13 cellular contexts compared by ENCODE assay signal in genomic region chr14:39492267-39492666, GRCh38.
DNase-seq lines count a peak whose midpoint lies in the region; ATAC-seq and TF ChIP-seq lines count a peak whose summit lies in the region.
"Had no signal": no experiment of that assay in that cellular context is flagged by ENCODE, and none has a peak within 500 bp of the region (broad histone marks: within the 10 kb centered on the region; RNA-seq: fewer than 3 reads in every experiment).

No MANE protein-coding gene starts in this region.

- H3K27ac ChIP-seq in HCT116 (ENCODE audit: low read depth, low read length): no peak overlapping the region
- H3K27ac ChIP-seq in left ventricle myocardium inferior (replicated peaks): peak overlapping the region; percentile 33
- H3K27ac ChIP-seq: BLaER1 had no signal

- H2AFZ ChIP-seq in HCT116 (ENCODE audit: low read depth, low read length, poor library complexity, severe bottlenecking): peak overlapping the region; percentile 73

- TF ChIP-seq CTCF in HCT116 (IDR thresholded peaks at IDR 0.05 in 2 of 3, conservative IDR thresholded peaks at IDR 0.05 in 1 of 3; ENCODE audit: borderline replicate concordance in 1 of 3, insufficient read depth in 1 of 3, low read depth in 2 of 3, low read length in 2 of 3) (no peak), left ventricle myocardium inferior (IDR thresholded peaks at IDR 0.05; ENCODE audit: borderline replicate concordance) (no peak)

- peak; percentile 78 for DNase-seq in A172 (ENCODE audit: low spot score)
- DNase-seq in HCT116 (ENCODE audit: low read depth, low spot score): no peak
- peak; percentile 27 for DNase-seq in amniotic stem cell (lab: John Stamatoyannopoulos, UW)
- no peak for DNase-seq in left ventricle myocardium inferior
- no peak for DNase-seq in activated naive CD4-positive, alpha-beta T cell treated with anti-CD3 and anti-CD28 coated beads for 36 hours
- no peak for DNase-seq in mesenteric fat pad (ENCODE audit: low spot score)
- DNase-seq: activated naive CD4-positive, alpha-beta T cell treated with anti-CD3 and anti-CD28 coated beads, Interleukin-2, amount 10 ng/mL, durations not matched to agents 7 days and 5 days; NCI-H1092; stimulated activated naive CD4-positive, alpha-beta T cell treated with Interleukin-2 at 50 U/mL for 16 hours had no signal

- H3K4me2 ChIP-seq in HCT116 (ENCODE audit: low read length): peak overlapping the region; percentile 43
- H3K4me2 ChIP-seq: BLaER1 had no signal

- RAD21 ChIA-PET in HCT116 (lab: Charles Lee; ENCODE audit: low non-redundant PET in 1 of 2, low total read pairs in 2 of 2, uncharacterized antibody in 2 of 2, unreplicated experiment in 2 of 2): no interaction called here

- H3K79me2 ChIP-seq in HCT116 (ENCODE audit: insufficient read depth, low read length): no peaks in the 10 kb centered on the region

- POLR2A ChIA-PET in HCT116 (lab: Charles Lee): no interaction called here

- peaks cover 0 to 16% of the 10 kb centered on the region in 2 experiments; a peak in 3 of 4 replicates for H3K4me1 ChIP-seq in HCT116 (ENCODE audit: control insufficient read depth in 1 of 2, insufficient read depth in 2 of 2, low read length in 2 of 2)
- H3K4me1 ChIP-seq in left ventricle myocardium inferior: peaks cover 18% of the 10 kb centered on the region

- CTCF ChIA-PET in HCT116 (lab: Charles Lee): no interaction called here
- CTCF ChIA-PET in activated naive CD4-positive, alpha-beta T cell treated with anti-CD3 and anti-CD28 coated beads for 36 hours (lab: Charles Lee): no interaction called here

- TF ChIP-seq RAD21 in HCT116 (IDR thresholded peaks at IDR 0.05; ENCODE audit: low read depth): no peak

- intact Hi-C loops in HCT116 (cut with micrococcal nuclease): loop anchor here (5.0 kb wide), 1 partner anchor 450 kb away; no protein-coding TSS in a partner anchor
- intact Hi-C loops in left ventricle myocardium inferior (cut with micrococcal nuclease): no loop called here
- intact Hi-C loops in activated naive CD4-positive, alpha-beta T cell treated with anti-CD3 and anti-CD28 coated beads for 36 hours (cut with micrococcal nuclease): loop anchor here (5.0 kb wide), 1 partner anchor 495 kb away; no protein-coding TSS in a partner anchor

- peaks cover 11% of the 10 kb centered on the region for H3K9me3 Mint-ChIP-seq in activated naive CD4-positive, alpha-beta T cell treated with anti-CD3 and anti-CD28 coated beads for 36 hours

- H4K20me1 ChIP-seq in HCT116 (ENCODE audit: insufficient read depth): no peaks in the 10 kb centered on the region
- H4K20me1 ChIP-seq: BLaER1 had no signal

- TF ChIP-seq POLR2A in HCT116 (IDR thresholded peaks at IDR 0.05; ENCODE audit: borderline replicate concordance, extremely low read depth, insufficient read depth, insufficient read length): no peak

- no peaks in the 10 kb centered on the region for H3K36me3 ChIP-seq in HCT116 (ENCODE audit: control insufficient read depth in 1 of 2, insufficient read depth in 2 of 2, low read length in 2 of 2)
- no peaks in the 10 kb centered on the region for H3K36me3 ChIP-seq in left ventricle myocardium inferior
- H3K36me3 ChIP-seq: BLaER1 had no signal

- H3K9ac ChIP-seq in HCT116 (ENCODE audit: low read length): no peak overlapping the region
- H3K9ac ChIP-seq: BLaER1 had no signal

- H3K4me3 ChIP-seq in HCT116 (replicated peaks in 1 of 2; ENCODE audit: low read depth in 1 of 2, low read length in 2 of 2) (no peak overlapping the region), left ventricle myocardium inferior (no peak overlapping the region)
- H3K4me3 ChIP-seq: BLaER1 had no signal

- H3K27me3 ChIP-seq in HCT116 (ENCODE audit: insufficient read depth, low read length) (no peaks in the 10 kb centered on the region), left ventricle myocardium inferior (ENCODE audit: low read depth) (no peaks in the 10 kb centered on the region)
- H3K27me3 ChIP-seq: BLaER1 had no signal

- H3K9me2 ChIP-seq in HCT116 (ENCODE audit: insufficient read depth): no peaks in the 10 kb centered on the region

- H3K9me3 ChIP-seq in HCT116 (ENCODE audit: control insufficient read depth in 1 of 2, insufficient read depth in 1 of 2, low read depth in 1 of 2, low read length in 2 of 2): no peaks in the 10 kb centered on the region
- peaks cover 5% of the 10 kb centered on the region for H3K9me3 ChIP-seq in left ventricle myocardium inferior (replicated peaks)

- no peaks in the 10 kb centered on the region for H3K4me1 Mint-ChIP-seq in activated naive CD4-positive, alpha-beta T cell treated with anti-CD3 and anti-CD28 coated beads for 36 hours (ENCODE audit: low read depth)
- H3K4me1 Mint-ChIP-seq: activated naive CD4-positive, alpha-beta T cell treated with anti-CD3 and anti-CD28 coated beads, Interleukin-2, amount 10 ng/mL, durations not matched to agents 7 days and 5 days had no signal

- ATAC-seq in HCT116 (peak; percentile 65; the same call in 1 of the 2 replicates), HG02840 (IDR thresholded peaks at IDR 0.05; ENCODE audit: low FRiP score, unreplicated experiment) (no peak), GM19351 (IDR thresholded peaks at IDR 0.05; ENCODE audit: unreplicated experiment) (no peak)
- ATAC-seq: Panc1 had no signal

- no peak overlapping the region for H3K4me3 Mint-ChIP-seq in activated naive CD4-positive, alpha-beta T cell treated with anti-CD3 and anti-CD28 coated beads for 36 hours
- H3K4me3 Mint-ChIP-seq: activated naive CD4-positive, alpha-beta T cell treated with anti-CD3 and anti-CD28 coated beads, Interleukin-2, amount 10 ng/mL, durations not matched to agents 7 days and 5 days had no signal

- no TSS peak for BruUV-seq in HCT116 (replicated peaks; lab: Mats Ljungman, UMichigan)

- no peaks in the 10 kb centered on the region for H3K27me3 Mint-ChIP-seq in activated naive CD4-positive, alpha-beta T cell treated with anti-CD3 and anti-CD28 coated beads for 36 hours (ENCODE audit: low read depth)
- H3K27me3 Mint-ChIP-seq: activated naive CD4-positive, alpha-beta T cell treated with anti-CD3 and anti-CD28 coated beads, Interleukin-2, amount 10 ng/mL, durations not matched to agents 7 days and 5 days had no signal

- H3K36me3 Mint-ChIP-seq in activated naive CD4-positive, alpha-beta T cell treated with anti-CD3 and anti-CD28 coated beads for 36 hours (ENCODE audit: low read depth): peaks cover 4% of the 10 kb centered on the region
- H3K36me3 Mint-ChIP-seq: activated naive CD4-positive, alpha-beta T cell treated with anti-CD3 and anti-CD28 coated beads, Interleukin-2, amount 10 ng/mL, durations not matched to agents 7 days and 5 days had no signal

- H3K27ac Mint-ChIP-seq in activated naive CD4-positive, alpha-beta T cell treated with anti-CD3 and anti-CD28 coated beads for 36 hours: no peak overlapping the region
- H3K27ac Mint-ChIP-seq: activated naive CD4-positive, alpha-beta T cell treated with anti-CD3 and anti-CD28 coated beads, Interleukin-2, amount 10 ng/mL, durations not matched to agents 7 days and 5 days had no signal

TF ChIP-seq in HCT116, 20 proteins besides CTCF, POLR2A, EP300 and RAD21:
- 0 out of 2 replicates have a peak, but pooled peaks have one; percentile 21 for TF ChIP-seq JUND (IDR thresholded peaks at IDR 0.05)
- TF ChIP-seq ATF3 (IDR thresholded peaks at IDR 0.05): no peak

Comparison
In these comparisons a context has a peak if more than half of its experiments do, and no peak if none do; other contexts are left out.
1. DNase-seq: peak in A172 (single experiment) and amniotic stem cell (single experiment); none in HCT116 (single experiment), left ventricle myocardium inferior (single experiment), activated naive CD4-positive, alpha-beta T cell treated with anti-CD3 and anti-CD28 coated beads for 36 hours (single experiment) and mesenteric fat pad (single experiment).